8 cellular contexts compared by ENCODE assay signal in genomic region chr12:56267443-56268071, GRCh38. TPM values are rescaled to one million over a fixed set of nuclear protein-coding genes. Genes with fewer than 3 reads are reported as not detected.
DNase-seq lines count a peak whose midpoint lies in the region; ATAC-seq and TF ChIP-seq lines count a peak whose summit lies in the region.

No MANE protein-coding gene starts in this region.

- no peaks in the 10 kb centered on the region for H3K27me3 ChIP-seq in AG04450 (ENCODE audit: control insufficient read depth, insufficient read depth, low read length)
- H3K27me3 ChIP-seq in duodenal mucosa (ENCODE audit: control insufficient read depth in 1 of 2, insufficient read depth in 2 of 2, low read length in 2 of 2), result no peaks in the 10 kb centered on the region
- no peaks in the 10 kb centered on the region for H3K27me3 ChIP-seq in mucosa of rectum (ENCODE audit: control insufficient read depth in 2 of 2, insufficient read depth in 2 of 2, low read length in 2 of 2)

- POLR2A ChIA-PET in AG04450 (lab: Yijun Ruan, JAX), result interaction anchor here (0.5 to 2.0 kb wide), 8 partner anchors 9 to 268 kb away, joined by 3 to 14 read pairs (median 4); partner anchors contain the start of genes ANKRD52, RNF41 and SMARCC2

- no peak for TF ChIP-seq CTCF in AG04450 (IDR thresholded peaks at IDR 0.05; ENCODE audit: low read depth, low read length)
- no peak for TF ChIP-seq CTCF in NB4 (IDR thresholded peaks at IDR 0.05; ENCODE audit: low read depth, low read length)

- H3K27ac ChIP-seq in AG04450 (ENCODE audit: low read depth, low read length), result peak overlapping the region; percentile 39
- peak overlapping the region; percentile 91 for H3K27ac ChIP-seq in duodenal mucosa (ENCODE audit: low read depth, low read length)
- H3K27ac ChIP-seq in mucosa of rectum (ENCODE audit: low read depth in 2 of 2, low read length in 2 of 2), result peak overlapping the region in 1 of 2 donors; percentile 98

- DNase-seq in AG04450 (ENCODE audit: low read depth, low spot score), result no peak
- peak; percentile 94 for DNase-seq in NB4 (ENCODE audit: low read depth)
- DNase-seq in central memory CD4-positive, alpha-beta T cell, result no peak

- peak; percentile 7 for ATAC-seq in GM19452 (IDR thresholded peaks at IDR 0.05; ENCODE audit: unreplicated experiment)
- no peak for ATAC-seq in HG02852 (IDR thresholded peaks at IDR 0.05; ENCODE audit: unreplicated experiment)
- ATAC-seq in HG03457 (IDR thresholded peaks at IDR 0.05; ENCODE audit: unreplicated experiment), result no peak

- TF ChIP-seq POLR2A in NB4 (IDR thresholded peaks at IDR 0.05; ENCODE audit: extremely low read depth, insufficient read length), result no peak

- peak overlapping the region; percentile 33 to 91 for H3K9ac ChIP-seq in duodenal mucosa (ENCODE audit: low read depth in 1 of 2, low read length in 2 of 2)
- H3K9ac ChIP-seq in mucosa of rectum (ENCODE audit: low read depth in 1 of 2, low read length in 2 of 2), result peak overlapping the region; percentile 75 to 87

- peaks cover 6 to 15% of the 10 kb centered on the region in 2 donors for H3K4me1 ChIP-seq in duodenal mucosa (ENCODE audit: control insufficient read depth in 1 of 2, insufficient read depth in 2 of 2, low read length in 2 of 2)
- H3K4me1 ChIP-seq in mucosa of rectum (ENCODE audit: control insufficient read depth in 2 of 2, insufficient read depth in 2 of 2, low read length in 2 of 2), result peaks cover 10 to 11% of the 10 kb centered on the region in 2 donors

- H3K4me3 ChIP-seq in AG04450 (ENCODE audit: low read depth, low read length) (peak overlapping the region; percentile 76), NB4 (ENCODE audit: low read depth, low read length) (peak overlapping the region; percentile 74), duodenal mucosa (ENCODE audit: low read depth in 1 of 2, low read length in 2 of 2) (peak overlapping the region; percentile 82 to 87), mucosa of rectum (ENCODE audit: low read length in 2 of 2) (peak overlapping the region; percentile 71 to 89)

- no peaks in the 10 kb centered on the region; the same call in 1 of the 2 replicates for H3K9me3 ChIP-seq in AG04450 (ENCODE audit: control insufficient read depth, insufficient read depth, low read length)
- H3K9me3 ChIP-seq in duodenal mucosa (ENCODE audit: control insufficient read depth in 1 of 2, low read length in 2 of 2), result no peaks in the 10 kb centered on the region
- no peaks in the 10 kb centered on the region for H3K9me3 ChIP-seq in mucosa of rectum (ENCODE audit: control insufficient read depth in 2 of 2, low read length in 2 of 2)

- CTCF ChIA-PET in AG04450 (lab: Charles Lee), result interaction anchor here (0.6 to 2.1 kb wide), 5 partner anchors 10 to 394 kb away, joined by 3 to 23 read pairs (median 4); partner anchors contain the start of genes ANKRD52 and SMARCC2

- H3K36me3 ChIP-seq in duodenal mucosa (ENCODE audit: control insufficient read depth in 1 of 2, insufficient read depth in 2 of 2, low read length in 2 of 2) (peaks cover 0 to 23% of the 10 kb centered on the region in 2 donors), mucosa of rectum (ENCODE audit: control insufficient read depth in 2 of 2, insufficient read depth in 2 of 2, low read length in 2 of 2) (peaks cover 10 to 26% of the 10 kb centered on the region in 2 donors)

RNA-seq across cellular contexts. Expression of gene COQ10A, which starts 0.8 kb away (rescaled TPM):
- polyA plus RNA-seq in AG04450 (2011; rRNA removed), result 12.1 and 15.6 TPM in 2 replicates
- polyA minus RNA-seq in AG04450 (2011; rRNA and poly(A)+ RNA removed), result 5.9 and 8.1 TPM in 2 replicates

RNA-seq across cellular contexts. Expression of gene ANKRD52, which starts 9.4 kb away (rescaled TPM):
- 16.0 and 20.2 TPM in 2 replicates for polyA plus RNA-seq in AG04450 (2011; rRNA removed)
- polyA minus RNA-seq in AG04450 (2011; rRNA and poly(A)+ RNA removed), result 34.8 and 35.0 TPM in 2 replicates

RNA-seq across cellular contexts. Expression of gene CS, which starts 32.6 kb away (rescaled TPM):
- 167 and 173 TPM in 2 replicates for polyA plus RNA-seq in AG04450 (2011; rRNA removed)
- 200 and 232 TPM in 2 replicates for polyA minus RNA-seq in AG04450 (2011; rRNA and poly(A)+ RNA removed)

RNA-seq across cellular contexts. Expression of gene SLC39A5, which starts 37.7 kb away (rescaled TPM):
- not detected in 2 replicates for polyA plus RNA-seq in AG04450 (2011; rRNA removed)
- not detected in 2 replicates for polyA minus RNA-seq in AG04450 (2011; rRNA and poly(A)+ RNA removed)

RNA-seq across cellular contexts. Expression of gene NABP2, which starts 43.4 kb away (rescaled TPM):
- 46.9 and 52.5 TPM in 2 replicates for polyA plus RNA-seq in AG04450 (2011; rRNA removed)
- polyA minus RNA-seq in AG04450 (2011; rRNA and poly(A)+ RNA removed), result 17.4 and 19.6 TPM in 2 replicates
